ENCODE assay signal across 10 cellular contexts in genomic region chr18:12403601-12404506, GRCh38. TPM values are rescaled to one million over a fixed set of nuclear protein-coding genes. Genes with fewer than 3 reads are reported as not detected.
A peak's percentile ranks its signal among the peaks of the same experiment; 100 is the strongest.
DNase-seq lines count a peak whose midpoint lies in the region; ATAC-seq and TF ChIP-seq lines count a peak whose summit lies in the region.
"Had no signal": no experiment of that assay in that cellular context is flagged by ENCODE, and none has a peak within 500 bp of the region (broad histone marks: within the 10 kb centered on the region; RNA-seq: fewer than 3 reads in every experiment).

No MANE protein-coding gene starts in this region.

- H3K9me3 ChIP-seq in A673 (ENCODE audit: low read depth, low read length, poor library complexity, severe bottlenecking) (no peaks in the 10 kb centered on the region), tibial artery (no peaks in the 10 kb centered on the region)
- H3K9me3 ChIP-seq: uterus had no signal

- H3K36me3 ChIP-seq in A673 (ENCODE audit: insufficient read depth, low read length, poor library complexity, severe bottlenecking), result no peaks in the 10 kb centered on the region
- no peaks in the 10 kb centered on the region for H3K36me3 ChIP-seq in tibial artery
- H3K36me3 ChIP-seq: uterus had no signal

- BruUV-seq in A673 (replicated peaks; lab: Mats Ljungman, UMichigan), result no TSS peak

- H3K4me3 ChIP-seq in A673 (ENCODE audit: low read depth, low read length, poor library complexity, severe bottlenecking) (no peak overlapping the region), tibial artery (no peak overlapping the region)
- H3K4me3 ChIP-seq: uterus had no signal

- peak; percentile 63 for DNase-seq in A673 (ENCODE audit: low spot score)
- DNase-seq in HCEC 1CT, result peak; percentile 89
- DNase-seq in SW480 (ENCODE audit: low spot score), result peak; percentile 54
- peak; percentile 60 to 85 for DNase-seq in foreskin keratinocyte
- DNase-seq in activated CD4-positive, alpha-beta T cell treated with anti-CD3 and anti-CD28 coated beads, Interleukin-2, amount 50 U/mL, for 48 hours, result no peak
- no peak for DNase-seq in NCI-H187 treated with DMSO at 0.1 percent for 48 hours (lab: John Stamatoyannopoulos, UW)
- DNase-seq in tibial artery, result no peak
- no peak for DNase-seq in T1000 (lab: John Stamatoyannopoulos, UW)
- DNase-seq: COR-L47, uterus had no signal

- H3K27ac ChIP-seq in A673 (ENCODE audit: low read depth, low read length, poor library complexity, severe bottlenecking), result no peak overlapping the region
- H3K27ac ChIP-seq in foreskin keratinocyte, result no peak overlapping the region
- H3K27ac ChIP-seq in tibial artery, result no peak overlapping the region
- H3K27ac ChIP-seq: uterus had no signal

- CTCF ChIA-PET in A673 (lab: Charles Lee), result no interaction called here

- ATAC-seq in foreskin keratinocyte, result peak; percentile 34

- TF ChIP-seq CTCF in A673 (conservative IDR thresholded peaks at IDR 0.05; ENCODE audit: low read depth, low read length), result no peak
- TF ChIP-seq CTCF in foreskin keratinocyte (conservative IDR thresholded peaks at IDR 0.05), result no peak
- no peak for TF ChIP-seq CTCF in tibial artery (IDR thresholded peaks at IDR 0.05)

- intact Hi-C loops in A673 (cut with micrococcal nuclease; ENCODE audit: unreplicated experiment), result no loop called here
- intact Hi-C loops in tibial artery (cut with DNase I; ENCODE audit: low total_unique reads), result no loop called here

- POLR2A ChIA-PET in A673 (lab: Charles Lee; ENCODE audit: low non-redundant PET), result no interaction called here

- H3K4me1 ChIP-seq in A673 (ENCODE audit: insufficient read depth, low read length, poor library complexity, severe bottlenecking) (peaks cover 17% of the 10 kb centered on the region), foreskin keratinocyte (peaks cover 14% of the 10 kb centered on the region), tibial artery (peaks cover 0 to 20% (median under 1%) of the 10 kb centered on the region in 4 donors)
- H3K4me1 ChIP-seq: uterus had no signal

- H3K27me3 ChIP-seq in A673 (replicated peaks; ENCODE audit: insufficient read depth, low read depth, low read length, poor library complexity), result peaks cover 8% of the 10 kb centered on the region
- peaks cover 4% of the 10 kb centered on the region for H3K27me3 ChIP-seq in foreskin keratinocyte
- H3K27me3 ChIP-seq in tibial artery, result no peaks in the 10 kb centered on the region
- H3K27me3 ChIP-seq: uterus had no signal

RNA-seq across cellular contexts. Expression of gene PRELID3A, which starts 3.9 kb away (rescaled TPM):
- total RNA-seq in A673 (2021) (11.3 and 12.9 TPM in 2 replicates), foreskin keratinocyte (3.6 and 4.5 TPM in 2 replicates)
- polyA plus RNA-seq in foreskin keratinocyte, result 3.7 and 3.9 TPM in 2 replicates

RNA-seq across cellular contexts. Expression of gene AFG3L2, which starts 26.8 kb away (rescaled TPM):
- total RNA-seq in A673 (2021), result 63.7 and 72.7 TPM in 2 replicates
- 48.1 and 57.0 TPM in 2 replicates for total RNA-seq in foreskin keratinocyte
- polyA plus RNA-seq in foreskin keratinocyte, result 27.0 and 33.1 TPM in 2 replicates

Comparison
In these comparisons a context has a peak if more than half of its experiments do, and no peak if none do; other contexts are left out.
1. DNase-seq: peak in A673 (single experiment), HCEC 1CT (single experiment), SW480 (single experiment) and foreskin keratinocyte (2 of 2); none in activated CD4-positive, alpha-beta T cell treated with anti-CD3 and anti-CD28 coated beads, Interleukin-2, amount 50 U/mL, for 48 hours (0 of 2), NCI-H187 treated with DMSO at 0.1 percent for 48 hours (single experiment), tibial artery (0 of 2) and T1000 (single experiment).